Comparison of ENCODE assay signal across 1 cellular context in genomic region chr11:132858203-132858602, GRCh38.
TF ChIP-seq lines count a peak whose summit lies in the region.

No MANE protein-coding gene starts in this region.

TF ChIP-seq in GM23338, 12 proteins besides CTCF, POLR2A, EP300 and RAD21 (continued from another document):
- TF ChIP-seq REST (IDR thresholded peaks at IDR 0.05; ENCODE audit: unreplicated experiment), result no peak
